14 cellular contexts compared by ENCODE assay signal in genomic region chr6:147023148-147023547, GRCh38.
DNase-seq lines count a peak whose midpoint lies in the region; ATAC-seq and TF ChIP-seq lines count a peak whose summit lies in the region.
"Had no signal": no experiment of that assay in that cellular context is flagged by ENCODE, and none has a peak within 500 bp of the region (broad histone marks: within the 10 kb centered on the region; RNA-seq: fewer than 3 reads in every experiment).

No MANE protein-coding gene starts in this region.

- no peaks in the 10 kb centered on the region for H3K79me2 ChIP-seq in parathyroid adenoma

- no peak for TF ChIP-seq CTCF in parathyroid adenoma (IDR thresholded peaks at IDR 0.05)

- H2AFZ ChIP-seq in parathyroid adenoma = peak overlapping the region; percentile 35

- DNase-seq in DMS53 treated with DMSO at 0.1 percent for 48 hours (lab: John Stamatoyannopoulos, UW; ENCODE audit: unreplicated experiment) (no peak), NCI-H82 treated with DMSO at 0.1 percent for 48 hours (lab: John Stamatoyannopoulos, UW; ENCODE audit: unreplicated experiment) (no peak), epidermal melanocyte (ENCODE audit: insufficient read length, low spot score) (no peak)
- DNase-seq: CD8-positive, alpha-beta T cell; HCEC 1CT; NCI-H1048; NCI-H2227 treated with DMSO at 0.1 percent for 48 hours; NCI-H524 treated with DMSO at 0.1 percent for 48 hours; T-helper 1 cell had no signal

- H3K9ac ChIP-seq in parathyroid adenoma = no peak overlapping the region

- ATAC-seq in GM18909 (IDR thresholded peaks at IDR 0.05; ENCODE audit: poor library complexity, unreplicated experiment) (peak; percentile 73), HG02610 (IDR thresholded peaks at IDR 0.05; ENCODE audit: unreplicated experiment) (peak; percentile 73), HG03457 (IDR thresholded peaks at IDR 0.05; ENCODE audit: unreplicated experiment) (peak; percentile 63)
- ATAC-seq: CD8-positive, alpha-beta T cell had no signal

- H3K9me3 ChIP-seq in parathyroid adenoma (ENCODE audit: control insufficient read depth, low read length) = no peaks in the 10 kb centered on the region

- H3K27ac ChIP-seq in parathyroid adenoma = no peak overlapping the region
- H3K27ac ChIP-seq: RWPE1 had no signal

- H3K4me3 ChIP-seq in parathyroid adenoma (ENCODE audit: low read depth, low read length) = no peak overlapping the region

- H3K4me1 ChIP-seq in parathyroid adenoma = no peaks in the 10 kb centered on the region

- no peak overlapping the region for H3K4me2 ChIP-seq in parathyroid adenoma (ENCODE audit: low read length)

- H3K27me3 ChIP-seq in parathyroid adenoma (ENCODE audit: control insufficient read depth, insufficient read depth, low read length) = no peaks in the 10 kb centered on the region

- H3K36me3 ChIP-seq in parathyroid adenoma (ENCODE audit: control insufficient read depth, insufficient read depth, low read length) = no peaks in the 10 kb centered on the region
